ENCODE assay signal across 6 cellular contexts in genomic region chr19:58326501-58326913, GRCh38. TPM values are rescaled to one million over a fixed set of nuclear protein-coding genes. Genes with fewer than 3 reads are reported as not detected.
DNase-seq lines count a peak whose midpoint lies in the region; ATAC-seq and TF ChIP-seq lines count a peak whose summit lies in the region.

No MANE protein-coding gene starts in this region.

- no peaks in the 10 kb centered on the region for H3K4me1 ChIP-seq in prostate gland (replicated peaks)

- H3K27ac ChIP-seq in dorsolateral prefrontal cortex (peak overlapping the region in 52 of 59 donors; percentile 83 to 98 (median 93)), prostate gland (peak overlapping the region; percentile 86 to 89)

- ATAC-seq in HG02642 (IDR thresholded peaks at IDR 0.05; ENCODE audit: poor library complexity, unreplicated experiment) = peak; percentile 1
- no peak for ATAC-seq in HG03565 (IDR thresholded peaks at IDR 0.05; ENCODE audit: unreplicated experiment)

- DNase-seq in dorsolateral prefrontal cortex (no peak), prostate gland (ENCODE audit: low spot score) (no peak), amniotic stem cell (lab: John Stamatoyannopoulos, UW) (no peak), OCI-M2 (lab: John Stamatoyannopoulos, UW; ENCODE audit: unreplicated experiment) (no peak)

- no peaks in the 10 kb centered on the region for H3K27me3 ChIP-seq in dorsolateral prefrontal cortex
- no peaks in the 10 kb centered on the region for H3K27me3 ChIP-seq in prostate gland (replicated peaks; ENCODE audit: insufficient read depth)

- TF ChIP-seq POLR2A in prostate gland (IDR thresholded peaks at IDR 0.05) = no peak

- no peaks in the 10 kb centered on the region for H3K36me3 ChIP-seq in prostate gland

- H3K4me3 ChIP-seq in dorsolateral prefrontal cortex = peak overlapping the region; percentile 70 to 98 (median 86)
- H3K4me3 ChIP-seq in prostate gland = peak overlapping the region; percentile 66 to 67

- H3K9me3 ChIP-seq in prostate gland = no peaks in the 10 kb centered on the region

- intact Hi-C loops in dorsolateral prefrontal cortex (cut with DNase I) = loop anchor here (2.0 kb wide), 2 partner anchors 54 to 192 kb away; partner anchors contain the start of genes ZNF837 (in 2 of the 2) and ZBTB45 (in 1 of the 2)
- intact Hi-C loops in prostate gland (cut with DNase I) = loop anchor here (2.0 to 5.0 kb wide), 2 partner anchors 36 to 54 kb away; partner anchors contain the start of genes ZNF497 and ZNF837

- under 1% methylated on average over 9 of the region's 9 CpGs for WGBS in prostate gland

- TF ChIP-seq CTCF in dorsolateral prefrontal cortex (IDR thresholded peaks at IDR 0.05 in 54 of 56, conservative IDR thresholded peaks at IDR 0.05 in 2 of 56; ENCODE audit: low read depth in 1 of 56, partially characterized antibody in 56 of 56) (no peak), prostate gland (IDR thresholded peaks at IDR 0.05) (no peak)

RNA-seq across cellular contexts. Expression of gene ZSCAN22, which starts 0.3 kb away (rescaled TPM):
- 1 to 10 TPM; 2.1 to 6.1 (median 3.3) TPM for total RNA-seq in dorsolateral prefrontal cortex
- total RNA-seq in prostate gland = 1 to 10 TPM; 2.7 to 4.1 TPM

RNA-seq across cellular contexts. Expression of gene ERVK3-1, which starts 21.3 kb away (rescaled TPM):
- total RNA-seq in dorsolateral prefrontal cortex = 10 to 100 TPM; 26.9 to 56.2 (median 37.1) TPM
- 10 to 100 TPM; 40.1 to 54.5 TPM for total RNA-seq in prostate gland

RNA-seq across cellular contexts. Expression of gene A1BG, which starts 26.8 kb away (rescaled TPM):
- total RNA-seq in dorsolateral prefrontal cortex = 10 to 100 TPM in 90 of 120 experiments, 1 to 10 TPM in 30; 4.6 to 29.0 (median 12.6) TPM
- 10 to 100 TPM in 1 of 2 donors, 1 to 10 TPM in 1; 5.6 to 25.6 TPM for total RNA-seq in prostate gland

RNA-seq across cellular contexts. Expression of gene ZNF497, which starts 36.0 kb away (rescaled TPM):
- 1 to 10 TPM; 1.3 to 6.9 (median 3.7) TPM for total RNA-seq in dorsolateral prefrontal cortex
- total RNA-seq in prostate gland = 10 to 100 TPM in 1 of 2 donors, 1 to 10 TPM in 1; 6.6 to 11.0 TPM

RNA-seq across cellular contexts. Expression of gene ZNF8, which starts 47.8 kb away (rescaled TPM):
- total RNA-seq in dorsolateral prefrontal cortex = 10 to 100 TPM in 91 of 120 experiments, 1 to 10 TPM in 29; 7.8 to 17.2 (median 10.9) TPM
- total RNA-seq in prostate gland = 1 to 10 TPM; 6.1 to 9.3 TPM
